10 cellular contexts compared by ENCODE assay signal in the genomic region with DNA sequence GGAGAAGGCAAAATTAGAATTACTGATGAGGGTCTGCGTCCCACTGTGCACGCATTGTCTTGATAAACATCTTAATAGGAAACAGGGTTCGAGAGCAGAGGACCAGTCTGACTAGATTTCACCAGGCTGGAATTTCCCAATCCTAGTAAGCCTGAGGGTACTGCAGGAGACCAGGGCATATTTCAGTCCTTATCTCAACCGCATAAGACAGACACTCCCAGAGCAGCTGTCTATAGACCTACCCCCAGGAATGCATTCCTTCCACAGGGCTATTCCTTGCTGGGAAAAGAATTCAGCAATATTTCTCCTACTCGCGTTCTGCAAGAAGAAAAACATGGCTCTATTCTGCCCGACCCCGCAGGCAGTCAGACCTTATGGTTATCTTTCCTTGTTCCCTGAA. TPM values are rescaled to one million over a fixed set of nuclear protein-coding genes. Genes with fewer than 3 reads are reported as not detected.
DNase-seq lines count a peak whose midpoint lies in the region; TF ChIP-seq lines count a peak whose summit lies in the region.
"Not testable (repeated sequence)": the region's sequence is repeated elsewhere in the genome, so short reads cannot be mapped to it uniquely, and the experiment has no call there.
"Had no signal": no experiment of that assay in that cellular context is flagged by ENCODE, and none has a peak within 500 bp of the region (broad histone marks: within the 10 kb centered on the region; RNA-seq: fewer than 3 reads in every experiment).

No MANE protein-coding gene starts in this region.

- H3K4me2 ChIP-seq in trophoblast cell (ENCODE audit: low read length) = not testable (repeated sequence)

- H3K27me3 ChIP-seq in endodermal cell (ENCODE audit: control insufficient read depth, insufficient read depth, low read length, poor library complexity, severe bottlenecking); trophoblast cell (ENCODE audit: insufficient read depth, low read length): not testable (repeated sequence)

- not testable (repeated sequence) for H3K4ac ChIP-seq in trophoblast cell (ENCODE audit: low read depth, low read length)

- not testable (repeated sequence) for H3K14ac ChIP-seq in trophoblast cell (ENCODE audit: low read length)

- DNase-seq in amniotic epithelial cell (ENCODE audit: low read depth) (peak; percentile 10), myocyte (ENCODE audit: low read depth) (peak; percentile 22), trophoblast cell (peak; percentile 65 to 81)
- DNase-seq in endodermal cell = not testable (repeated sequence)

- H3K79me1 ChIP-seq in trophoblast cell (ENCODE audit: low read length) = not testable (repeated sequence)

- not testable (repeated sequence) for H3K27ac Mint-ChIP-seq in endodermal cell

- WGBS in endodermal cell (ENCODE audit: insufficient coverage in 1 of 2, insufficient read length in 1 of 2), 2 experiments = 85 to 93% methylated on average over 7 to 8 of the region's 8 CpGs
- WGBS in trophoblast cell (ENCODE audit: extremely low coverage, insufficient coverage, insufficient read length) = no CpG with 5 or more reads among the region's 8 CpGs

- not testable (repeated sequence) for H2BK120ac ChIP-seq in trophoblast cell (ENCODE audit: insufficient read depth, low read length, poor library complexity)

- H2BK5ac ChIP-seq in trophoblast cell (ENCODE audit: low read depth, low read length, poor library complexity) = not testable (repeated sequence)

- H4K91ac ChIP-seq in trophoblast cell (ENCODE audit: low read depth, low read length) = not testable (repeated sequence)

- H3K4me3 ChIP-seq in HEK293 (ENCODE audit: low read depth, low read length); trophoblast cell (ENCODE audit: low read depth, low read length): not testable (repeated sequence)
- peak overlapping the region; percentile 29 for H3K4me3 ChIP-seq in endodermal cell (ENCODE audit: low read length)

- H3K27ac ChIP-seq in HEK293 (ENCODE audit: extremely low read depth, low read depth, low read length); endodermal cell (ENCODE audit: low read depth, low read length); trophoblast cell (ENCODE audit: low read depth, low read length): not testable (repeated sequence)

- H4K12ac ChIP-seq in trophoblast cell (ENCODE audit: low read depth, low read length) = not testable (repeated sequence)

- TF ChIP-seq CTCF in HEK293 (tag by site-specific recombination; IDR thresholded peaks at IDR 0.05); endodermal cell (conservative IDR thresholded peaks at IDR 0.05): not testable (repeated sequence)

- H4K8ac ChIP-seq in trophoblast cell (ENCODE audit: low read depth, low read length) = not testable (repeated sequence)

- not testable (repeated sequence) for H3K9ac ChIP-seq in endodermal cell (ENCODE audit: extremely low read depth, low read length, poor library complexity, severe bottlenecking); trophoblast cell (ENCODE audit: low read length)

- H3K4me1 Mint-ChIP-seq in endodermal cell = not testable (repeated sequence)

- not testable (repeated sequence) for H2BK12ac ChIP-seq in trophoblast cell (ENCODE audit: low read length)

- H3K18ac ChIP-seq in trophoblast cell (ENCODE audit: low read length) = not testable (repeated sequence)

- H3K36me3 Mint-ChIP-seq in endodermal cell (ENCODE audit: low read depth) = peaks cover 15% of the 10 kb centered on the region

- not testable (repeated sequence) for H3K23ac ChIP-seq in trophoblast cell (ENCODE audit: low read length)

- not testable (repeated sequence) for H3K4me3 Mint-ChIP-seq in endodermal cell

- H3K9me3 ChIP-seq in HEK293 (ENCODE audit: control insufficient read depth, insufficient read depth, low read depth, low read length); trophoblast cell (ENCODE audit: insufficient read depth, low read depth, low read length): not testable (repeated sequence)
- H3K9me3 ChIP-seq in endodermal cell (ENCODE audit: control insufficient read depth, low read length) = peaks cover 42% of the 10 kb centered on the region

- H3K9me3 Mint-ChIP-seq in endodermal cell = peaks cover 52% of the 10 kb centered on the region

- not testable (repeated sequence) for H3K4me1 ChIP-seq in HEK293 (ENCODE audit: control insufficient read depth, insufficient read depth, low read length); endodermal cell (ENCODE audit: control insufficient read depth, insufficient read depth, low read length); trophoblast cell (ENCODE audit: control insufficient read depth in 1 of 2, insufficient read depth in 2 of 2, low read length in 2 of 2)

- H3K27me3 Mint-ChIP-seq in endodermal cell (ENCODE audit: insufficient read depth) = not testable (repeated sequence)

- POLR2A ChIA-PET in HEK293 (lab: Yijun Ruan, JAX) = interaction anchor here (1.8 kb wide), 1 partner anchor 40 kb away, joined by 4 read pairs; a partner anchor contains a TSS

- H3K36me3 ChIP-seq in HEK293 (ENCODE audit: control insufficient read depth in 2 of 2, insufficient read depth in 1 of 2, low read length in 2 of 2); endodermal cell (ENCODE audit: control insufficient read depth, insufficient read depth, low read length); trophoblast cell (ENCODE audit: control insufficient read depth in 1 of 2, insufficient read depth in 2 of 2, low read length in 2 of 2): not testable (repeated sequence)

- CTCF ChIA-PET in HEK293 (lab: Yijun Ruan, JAX) = not testable (repeated sequence)

- H2AK5ac ChIP-seq in trophoblast cell (ENCODE audit: low read length) = not testable (repeated sequence)

- not testable (repeated sequence) for H3K79me2 ChIP-seq in trophoblast cell (ENCODE audit: control insufficient read depth, insufficient read depth, low read length, poor library complexity)

- not testable (repeated sequence) for H2AFZ ChIP-seq in trophoblast cell (ENCODE audit: insufficient read depth, low read length, poor library complexity)

TF ChIP-seq in HEK293, 187 proteins besides CTCF, POLR2A, EP300 and RAD21:
- peak; percentile 53 for TF ChIP-seq SETDB1 (IDR thresholded peaks at IDR 0.05; ENCODE audit: insufficient read length, low read length)

RNA-seq across cellular contexts. Expression of a gene that starts 24.5 kb away (rescaled TPM):
- under 1 TPM; 0.37 to 0.66 TPM for total RNA-seq in endodermal cell
- polyA plus RNA-seq in endodermal cell (2013, experiment 1 of 2) = 0.89 TPM
- 1.2 TPM for polyA plus RNA-seq in endodermal cell (2013, experiment 2 of 2)
- 0.10 and 0.27 TPM in 2 replicates for total RNA-seq in myocyte
- 0.33 TPM for polyA plus RNA-seq in myocyte (2012)
- 0.50 and 0.64 TPM in 2 replicates for polyA plus RNA-seq in trophoblast cell (2013)
- total RNA-seq: G401 had no signal
- polyA plus RNA-seq: CD8-positive, alpha-beta memory T cell had no signal

RNA-seq across cellular contexts. Expression of a gene that starts 39.6 kb away (rescaled TPM):
- total RNA-seq in endodermal cell = 10 to 100 TPM; 77.1 to 79.6 TPM
- polyA plus RNA-seq in endodermal cell (2013, experiment 1 of 2) = 56.2 TPM
- 45.2 TPM for polyA plus RNA-seq in endodermal cell (2013, experiment 2 of 2)
- 81.3 and 83.9 TPM in 2 replicates for total RNA-seq in myocyte
- polyA plus RNA-seq in myocyte (2012) = 54.7 TPM
- polyA plus RNA-seq in trophoblast cell (2013) = 39.5 and 40.1 TPM in 2 replicates

RNA-seq across cellular contexts. Expression of a gene that starts 45.7 kb away (rescaled TPM):
- total RNA-seq in endodermal cell (100 to 1,000 TPM in 1 of 2 donors, 10 to 100 TPM in 1; 93.1 to 102 TPM), myocyte (27.8 and 33.4 TPM in 2 replicates)
- polyA plus RNA-seq in endodermal cell (2013, experiment 1 of 2) = 65.0 TPM
- polyA plus RNA-seq in endodermal cell (2013, experiment 2 of 2) = 62.4 TPM
- 44.5 TPM for polyA plus RNA-seq in myocyte (2012)
- 46.1 and 46.6 TPM in 2 replicates for polyA plus RNA-seq in trophoblast cell (2013)

RNA-seq across cellular contexts. Expression of a gene that starts 46.8 kb away (rescaled TPM):
- total RNA-seq in endodermal cell (10 to 100 TPM; 12.2 to 16.8 TPM), myocyte (14.7 and 24.8 TPM in 2 replicates)
- polyA plus RNA-seq in endodermal cell (2013, experiment 1 of 2) = 4.6 TPM
- polyA plus RNA-seq in endodermal cell (2013, experiment 2 of 2) = 4.1 TPM
- 2.9 TPM for polyA plus RNA-seq in myocyte (2012)
- polyA plus RNA-seq in trophoblast cell (2013) = 21.9 TPM in 2 replicates
- total RNA-seq: CD4-positive, alpha-beta memory T cell; CD4-positive, CD25-positive, alpha-beta regulatory T cell; G401 had no signal
- polyA plus RNA-seq: CD14-positive monocyte; CD8-positive, alpha-beta memory T cell had no signal
